ENCODE assay signal across 8 cellular contexts in the genomic region with DNA sequence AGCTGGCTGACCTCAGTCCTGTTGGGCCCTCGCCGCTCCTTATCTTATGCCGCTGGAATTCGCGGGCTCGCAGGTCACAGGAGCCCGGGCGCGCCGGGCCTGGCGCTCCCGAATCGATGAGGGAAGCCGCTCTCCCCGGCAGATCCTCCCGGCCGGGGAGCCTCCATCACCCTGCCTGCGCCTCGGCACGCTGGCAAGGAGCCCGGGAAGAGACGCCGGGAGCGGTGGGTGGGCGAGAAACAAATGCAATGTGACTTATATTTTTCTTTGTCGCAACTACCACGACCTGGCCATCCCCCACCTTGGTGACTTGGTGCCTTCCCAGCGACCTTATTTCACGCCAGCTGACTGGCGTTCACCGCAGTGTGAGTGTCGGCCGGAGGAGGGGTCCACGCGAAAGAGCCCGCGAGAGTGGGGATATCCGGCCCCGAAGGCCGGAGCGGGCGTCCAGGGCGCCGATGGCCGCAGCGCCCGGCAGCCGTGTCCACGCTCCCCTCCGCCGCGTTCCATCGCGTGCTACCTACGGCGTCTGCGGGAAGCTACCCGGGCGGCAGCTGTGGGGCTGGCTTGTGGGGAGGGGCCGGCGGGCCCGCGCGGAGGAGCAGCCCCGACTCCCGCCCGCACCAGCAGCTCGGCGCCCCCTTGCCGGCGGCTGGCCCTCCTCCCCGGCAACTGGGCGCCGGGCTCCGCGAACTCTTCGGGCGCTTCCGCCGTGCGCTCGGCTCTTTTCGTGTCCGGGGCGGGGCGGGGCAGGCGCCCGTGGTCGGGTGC. TPM values are rescaled to one million over a fixed set of nuclear protein-coding genes. Genes with fewer than 3 reads are reported as not detected.
DNase-seq lines count a peak whose midpoint lies in the region; ATAC-seq and TF ChIP-seq lines count a peak whose summit lies in the region.

No MANE protein-coding gene starts in this region.

- CTCF ChIA-PET in CD8-positive, alpha-beta T cell (lab: Charles Lee), result no interaction called here
- CTCF ChIA-PET in activated CD8-positive, alpha-beta memory T cell treated with anti-CD3 and anti-CD28 coated beads, Interleukin-2, amount 10 ng/mL, durations not matched to agents 7 days and 5 days (lab: Charles Lee), result interaction anchor here (0.9 to 1.3 kb wide), 2 partner anchors 44 to 137 kb away, joined by 3 to 4 read pairs; no protein-coding TSS in a partner anchor

- peak; percentile 92 for ATAC-seq in CD8-positive, alpha-beta T cell
- ATAC-seq in GM19463 (IDR thresholded peaks at IDR 0.05; ENCODE audit: unreplicated experiment), result peak; percentile 79
- ATAC-seq in activated CD8-positive, alpha-beta memory T cell treated with anti-CD3 and anti-CD28 coated beads, Interleukin-2, amount 10 ng/mL, durations not matched to agents 7 days and 5 days, result peak; percentile 95

- peak overlapping the region; percentile 86 for H3K4me3 Mint-ChIP-seq in CD8-positive, alpha-beta T cell
- H3K4me3 Mint-ChIP-seq in activated CD8-positive, alpha-beta memory T cell treated with anti-CD3 and anti-CD28 coated beads, Interleukin-2, amount 10 ng/mL, durations not matched to agents 7 days and 5 days, result peak overlapping the region; percentile 76

- POLR2A ChIA-PET in CD8-positive, alpha-beta T cell (lab: Charles Lee), result interaction anchor here (1.6 to 2.7 kb wide), 2 partner anchors 19 to 45 kb away, joined by 4 to 17 read pairs; no protein-coding TSS in a partner anchor

- H3K9ac ChIP-seq in endocrine pancreas (ENCODE audit: control insufficient read depth, insufficient read depth, low read length), result peak overlapping the region; percentile 33

- H3K9me3 Mint-ChIP-seq in CD8-positive, alpha-beta T cell, result no peaks in the 10 kb centered on the region
- no peaks in the 10 kb centered on the region for H3K9me3 Mint-ChIP-seq in activated CD8-positive, alpha-beta memory T cell treated with anti-CD3 and anti-CD28 coated beads, Interleukin-2, amount 10 ng/mL, durations not matched to agents 7 days and 5 days (ENCODE audit: low read depth)

- H3K36me3 Mint-ChIP-seq in CD8-positive, alpha-beta T cell, result peaks cover 3% of the 10 kb centered on the region
- H3K36me3 Mint-ChIP-seq in activated CD8-positive, alpha-beta memory T cell treated with anti-CD3 and anti-CD28 coated beads, Interleukin-2, amount 10 ng/mL, durations not matched to agents 7 days and 5 days, result peaks cover 11% of the 10 kb centered on the region

- no peaks in the 10 kb centered on the region for H3K27me3 ChIP-seq in CD8-positive, alpha-beta T cell (ENCODE audit: insufficient read depth, low read length)
- H3K27me3 ChIP-seq in endocrine pancreas (ENCODE audit: control insufficient read depth, insufficient read depth, low read length), result no peaks in the 10 kb centered on the region

- H3K27ac ChIP-seq in CD8-positive, alpha-beta T cell (ENCODE audit: low read depth, low read length), result peak overlapping the region; percentile 45

- H3K4me3 ChIP-seq in CD8-positive, alpha-beta T cell (ENCODE audit: low read depth, low read length), result peak overlapping the region; percentile 77
- peak overlapping the region; percentile 87 for H3K4me3 ChIP-seq in endocrine pancreas (ENCODE audit: control insufficient read depth, insufficient read depth, low read length)

- intact Hi-C loops in CD8-positive, alpha-beta T cell (cut with DNase I, micrococcal nuclease), result loop anchor here (1.0 to 10.0 kb wide), 7 partner anchors 45 to 359 kb away; partner anchors contain the start of genes SHLD2 (in 2 of the 2), GLUD1 (in 1 of the 2) and WAPL (in 1 of the 2)

- no peak overlapping the region for H3K27ac Mint-ChIP-seq in CD8-positive, alpha-beta T cell
- peak overlapping the region; percentile 71 for H3K27ac Mint-ChIP-seq in activated CD8-positive, alpha-beta memory T cell treated with anti-CD3 and anti-CD28 coated beads, Interleukin-2, amount 10 ng/mL, durations not matched to agents 7 days and 5 days

- peak; percentile 66 to 92 (median 84) for DNase-seq in CD8-positive, alpha-beta T cell
- DNase-seq in HK-2 (ENCODE audit: unreplicated experiment) (peak; percentile 96), NOMO-1 (lab: John Stamatoyannopoulos, UW; ENCODE audit: unreplicated experiment in 2 of 2) (peak; percentile 76 to 93), mesenteric fat pad (ENCODE audit: low spot score) (peak; percentile 91)
- peak; percentile 89 for DNase-seq in activated CD8-positive, alpha-beta memory T cell treated with anti-CD3 and anti-CD28 coated beads, Interleukin-2, amount 10 ng/mL, durations not matched to agents 7 days and 5 days
- peak; percentile 67 for DNase-seq in stimulated activated CD8-positive, alpha-beta memory T cell treated with anti-CD3 and anti-CD28 coated beads, Interleukin-15, amount 100 ng/mL, for 1 hour (ENCODE audit: low read depth)

- peaks cover 15% of the 10 kb centered on the region for H3K4me1 ChIP-seq in CD8-positive, alpha-beta T cell (ENCODE audit: insufficient read depth, low read length)
- peaks cover 15% of the 10 kb centered on the region for H3K4me1 ChIP-seq in endocrine pancreas (ENCODE audit: control insufficient read depth, insufficient read depth, low read length)

- no peak for TF ChIP-seq CTCF in CD8-positive, alpha-beta T cell (IDR thresholded peaks at IDR 0.05)

- no peaks in the 10 kb centered on the region for H3K9me3 ChIP-seq in CD8-positive, alpha-beta T cell (ENCODE audit: low read length)
- H3K9me3 ChIP-seq in endocrine pancreas (ENCODE audit: control insufficient read depth, low read length), result no peaks in the 10 kb centered on the region

- no peaks in the 10 kb centered on the region for H3K36me3 ChIP-seq in CD8-positive, alpha-beta T cell (ENCODE audit: insufficient read depth, low read length)
- H3K36me3 ChIP-seq in endocrine pancreas (ENCODE audit: control insufficient read depth, insufficient read depth, low read length), result no peaks in the 10 kb centered on the region

- H3K4me1 Mint-ChIP-seq in CD8-positive, alpha-beta T cell (ENCODE audit: low read depth), result peaks cover 31% of the 10 kb centered on the region
- H3K4me1 Mint-ChIP-seq in activated CD8-positive, alpha-beta memory T cell treated with anti-CD3 and anti-CD28 coated beads, Interleukin-2, amount 10 ng/mL, durations not matched to agents 7 days and 5 days, result peaks cover 52% of the 10 kb centered on the region

- H3K27me3 Mint-ChIP-seq in CD8-positive, alpha-beta T cell (ENCODE audit: low read depth), result peaks cover 17% of the 10 kb centered on the region
- H3K27me3 Mint-ChIP-seq in activated CD8-positive, alpha-beta memory T cell treated with anti-CD3 and anti-CD28 coated beads, Interleukin-2, amount 10 ng/mL, durations not matched to agents 7 days and 5 days, result peaks cover 19% of the 10 kb centered on the region

RNA-seq across cellular contexts. Expression of gene BMPR1A, which starts 0.5 kb away (rescaled TPM):
- 1 to 10 TPM; 1.6 to 2.0 TPM for total RNA-seq in CD8-positive, alpha-beta T cell
- total RNA-seq in activated CD8-positive, alpha-beta memory T cell treated with anti-CD3 and anti-CD28 coated beads, Interleukin-2, amount 10 ng/mL, durations not matched to agents 7 days and 5 days, result 10 to 100 TPM; 17.1 to 19.5 TPM
- total RNA-seq in mesenteric fat pad, result 43.5 TPM

Comparison
In these comparisons a context has a peak if more than half of its experiments do, and no peak if none do; other contexts are left out.
1. Peak in every context shown above with its lines: DNase-seq, ATAC-seq, H3K4me3 ChIP-seq and H3K27ac ChIP-seq.
2. RNA of gene BMPR1A, which starts 0.5 kb away (total RNA-seq): 43.5 TPM in mesenteric fat pad (single experiment) and 17.1 to 19.5 TPM in activated CD8-positive, alpha-beta memory T cell treated with anti-CD3 and anti-CD28 coated beads, Interleukin-2, amount 10 ng/mL, durations not matched to agents 7 days and 5 days; 1.6 to 2.0 TPM in CD8-positive, alpha-beta T cell; every median in the first group is over 4 times any median in the second.